ENCODE assay signal across 8 cellular contexts in genomic region chr17:78748730-78749317, GRCh38. TPM values are rescaled to one million over a fixed set of nuclear protein-coding genes. Genes with fewer than 3 reads are reported as not detected.
DNase-seq lines count a peak whose midpoint lies in the region; ATAC-seq and TF ChIP-seq lines count a peak whose summit lies in the region.

No MANE protein-coding gene starts in this region.

- H3K27me3 ChIP-seq in duodenal mucosa (ENCODE audit: control insufficient read depth in 1 of 2, insufficient read depth in 2 of 2, low read length in 2 of 2) = no peaks in the 10 kb centered on the region

- no peaks in the 10 kb centered on the region for H3K9me3 Mint-ChIP-seq in osteocyte (ENCODE audit: unreplicated experiment)

- DNase-seq in GM12865 (ENCODE audit: low read depth) = peak; percentile 88
- peak; percentile 39 for DNase-seq in HS-5 (ENCODE audit: low read depth)
- DNase-seq in activated CD4-positive, alpha-beta T cell treated with anti-CD3 and anti-CD28 coated beads for 48 hours = peak; percentile 82
- no peak for DNase-seq in osteocyte (ENCODE audit: extremely low spot score, unreplicated experiment)
- DNase-seq in NCI-H1436 (lab: John Stamatoyannopoulos, UW) = no peak
- no peak for DNase-seq in 8988T

- no peak overlapping the region for H3K4me3 Mint-ChIP-seq in osteocyte (ENCODE audit: unreplicated experiment)

- ATAC-seq in GM19035 (IDR thresholded peaks at IDR 0.05; ENCODE audit: unreplicated experiment) = no peak

- H3K27ac Mint-ChIP-seq in osteocyte (ENCODE audit: unreplicated experiment) = peak overlapping the region; percentile 59

- no peaks in the 10 kb centered on the region for H3K9me3 ChIP-seq in duodenal mucosa (ENCODE audit: control insufficient read depth in 1 of 2, low read length in 2 of 2)

- TF ChIP-seq CTCF in GM12865 (IDR thresholded peaks at IDR 0.05; ENCODE audit: insufficient read depth, low read depth, low read length, missing control alignments) = no peak
- no peak for TF ChIP-seq CTCF in osteocyte (IDR thresholded peaks at IDR 0.05)

- H3K4me3 ChIP-seq in GM12865 (ENCODE audit: low read depth, low read length) (peak overlapping the region; percentile 28), duodenal mucosa (ENCODE audit: low read depth in 1 of 2, low read length in 2 of 2) (no peak overlapping the region)

- H3K27ac ChIP-seq in duodenal mucosa (ENCODE audit: low read depth, low read length) = peak overlapping the region; percentile 58

- H3K27me3 Mint-ChIP-seq in osteocyte (ENCODE audit: unreplicated experiment) = no peaks in the 10 kb centered on the region

- peaks cover 34% of the 10 kb centered on the region in 2 donors for H3K4me1 ChIP-seq in duodenal mucosa (ENCODE audit: control insufficient read depth in 1 of 2, insufficient read depth in 2 of 2, low read length in 2 of 2)

- peaks cover 4% of the 10 kb centered on the region for H3K36me3 Mint-ChIP-seq in osteocyte (ENCODE audit: unreplicated experiment)

- H3K36me3 ChIP-seq in duodenal mucosa (ENCODE audit: control insufficient read depth in 1 of 2, insufficient read depth in 2 of 2, low read length in 2 of 2) = no peaks in the 10 kb centered on the region

- peaks cover 53% of the 10 kb centered on the region for H3K4me1 Mint-ChIP-seq in osteocyte (ENCODE audit: unreplicated experiment)

- H3K9ac ChIP-seq in duodenal mucosa (ENCODE audit: low read depth in 1 of 2, low read length in 2 of 2) = peak overlapping the region; percentile 4 to 21

RNA-seq across cellular contexts. Expression of gene CYTH1, which starts 33.2 kb away (rescaled TPM):
- total RNA-seq in osteocyte = 113 and 123 TPM in 2 replicates

Comparison
In these comparisons a context has a peak if more than half of its experiments do, and no peak if none do; other contexts are left out.
1. DNase-seq: peak in GM12865 (single experiment), HS-5 (single experiment) and activated CD4-positive, alpha-beta T cell treated with anti-CD3 and anti-CD28 coated beads for 48 hours (single experiment); none in osteocyte (single experiment), NCI-H1436 (single experiment) and 8988T (single experiment).